Comparison of ENCODE assay signal across 38 cellular contexts in genomic region chr6:147911686-147912085, GRCh38.
"Had no signal": no experiment of that assay in that cellular context is flagged by ENCODE, and none has a peak within 500 bp of the region (broad histone marks: within the 10 kb centered on the region; RNA-seq: fewer than 3 reads in every experiment).

No MANE protein-coding gene starts in this region.

- H3K9me3 ChIP-seq: adrenal gland, ascending aorta, breast epithelium, colonic mucosa, gastrocnemius medialis had no signal

- H3K27me3 ChIP-seq: adrenal gland, ascending aorta, breast epithelium, cardiac muscle cell, colonic mucosa, dorsolateral prefrontal cortex, foreskin keratinocyte, gastrocnemius medialis had no signal

- H3K4me3 ChIP-seq: adrenal gland, ascending aorta, breast epithelium, cardiac muscle cell, colonic mucosa, dorsolateral prefrontal cortex, gastrocnemius medialis had no signal

- ATAC-seq: activated CD4-positive, CD25-positive, alpha-beta regulatory T cell treated with anti-CD3 and anti-CD28 coated beads, Interleukin-2, amount 50 U/mL, for 24 hours; activated CD8-positive, alpha-beta memory T cell treated with anti-CD3 and anti-CD28 coated beads, Interleukin-2, amount 10 ng/mL, durations not matched to agents 7 days and 5 days; activated CD8-positive, alpha-beta T cell treated with anti-CD3 and anti-CD28 coated beads, Interleukin-2, amount 10 ng/mL, durations not matched to agents 7 days and 5 days; activated naive CD8-positive, alpha-beta T cell treated with anti-CD3 and anti-CD28 coated beads, Interleukin-2, amount 50 U/mL, for 24 hours; esophagus mucosa; foreskin keratinocyte; gastrocnemius medialis; T-helper 17 cell had no signal

- H3K4me3 Mint-ChIP-seq: activated B cell treated with CpG ODN at 0.5 μM for 24 hours; activated CD4-positive, alpha-beta memory T cell treated with anti-CD3 and anti-CD28 coated beads for 36 hours; activated CD8-positive, alpha-beta memory T cell treated with anti-CD3 and anti-CD28 coated beads, Interleukin-2, amount 10 ng/mL, durations not matched to agents 7 days and 5 days; activated CD8-positive, alpha-beta T cell treated with anti-CD3 and anti-CD28 coated beads, Interleukin-2, amount 10 ng/mL, durations not matched to agents 7 days and 5 days; activated naive CD4-positive, alpha-beta T cell treated with anti-CD3 and anti-CD28 coated beads for 36 hours; activated naive CD4-positive, alpha-beta T cell treated with anti-CD3 and anti-CD28 coated beads, Interleukin-2, amount 50 U/mL, for 24 hours; activated naive CD8-positive, alpha-beta T cell treated with anti-CD3 and anti-CD28 coated beads for 36 hours; activated naive CD8-positive, alpha-beta T cell treated with anti-CD3 and anti-CD28 coated beads, Interleukin-2, amount 50 U/mL, for 24 hours; activated T-helper 1 cell treated with anti-CD3 and anti-CD28 coated beads, Interleukin-12 subunit alpha, Interleukin-12 subunit beta, Interleukin-2, Interleukin-4 antibody, amounts not matched to agents 30 ng/mL and 10 ng/mL and 1 ng/mL, durations not matched to agents 14 hours and 24 hours and 36 hours; brain; dendritic cell treated with granulocyte-macrophage colony-stimulating factor and Interleukin-4, amounts not matched to agents 40 ng/mL and 50 ng/mL, for 4 days; endodermal cell; T-helper 17 cell; T-helper 2 cell treated with Interferon-gamma antibody and Interleukin-4, amounts not matched to agents 5 μg/mL and 100 μg/mL, for 36 hours had no signal

- H3K9me3 Mint-ChIP-seq: activated naive CD4-positive, alpha-beta T cell treated with anti-CD3 and anti-CD28 coated beads for 36 hours; activated naive CD4-positive, alpha-beta T cell treated with anti-CD3 and anti-CD28 coated beads, Interleukin-2, amount 50 U/mL, for 24 hours; activated naive CD8-positive, alpha-beta T cell treated with anti-CD3 and anti-CD28 coated beads for 36 hours; activated naive CD8-positive, alpha-beta T cell treated with anti-CD3 and anti-CD28 coated beads, Interleukin-2, amount 50 U/mL, for 24 hours; activated T-helper 1 cell treated with anti-CD3 and anti-CD28 coated beads, Interleukin-12 subunit alpha, Interleukin-12 subunit beta, Interleukin-2, Interleukin-4 antibody, amounts not matched to agents 30 ng/mL and 10 ng/mL and 1 ng/mL, durations not matched to agents 14 hours and 24 hours and 36 hours; activated T-helper 2 cell treated with anti-CD3 and anti-CD28 coated beads, Interferon-gamma antibody, Interleukin-2, Interleukin-4, amounts not matched to agents 10 μg/mL and 5 μg/mL and 100 μg/mL, durations not matched to agents 14 hours and 24 hours and 36 hours; T-helper 2 cell treated with Interferon-gamma antibody and Interleukin-4, amounts not matched to agents 5 μg/mL and 100 μg/mL, for 36 hours had no signal

- H3K36me3 Mint-ChIP-seq: activated CD4-positive, alpha-beta memory T cell treated with anti-CD3 and anti-CD28 coated beads for 36 hours; activated CD8-positive, alpha-beta memory T cell treated with anti-CD3 and anti-CD28 coated beads, Interleukin-2, amount 10 ng/mL, durations not matched to agents 7 days and 5 days; activated naive CD4-positive, alpha-beta T cell treated with anti-CD3 and anti-CD28 coated beads, Interleukin-2, amount 50 U/mL, for 24 hours; activated naive CD8-positive, alpha-beta T cell treated with anti-CD3 and anti-CD28 coated beads for 36 hours; brain had no signal

- H3K4me1 ChIP-seq: adrenal gland, ascending aorta, breast epithelium, colonic mucosa, foreskin keratinocyte, gastrocnemius medialis had no signal

- H3K27me3 Mint-ChIP-seq: activated B cell treated with CpG ODN at 0.5 μM for 24 hours; activated CD4-positive, alpha-beta memory T cell treated with anti-CD3 and anti-CD28 coated beads for 36 hours; activated CD8-positive, alpha-beta memory T cell treated with anti-CD3 and anti-CD28 coated beads, Interleukin-2, amount 10 ng/mL, durations not matched to agents 7 days and 5 days; activated naive CD4-positive, alpha-beta T cell treated with anti-CD3 and anti-CD28 coated beads, Interleukin-2, amount 50 U/mL, for 24 hours; activated naive CD8-positive, alpha-beta T cell treated with anti-CD3 and anti-CD28 coated beads for 36 hours; activated naive CD8-positive, alpha-beta T cell treated with anti-CD3 and anti-CD28 coated beads, Interleukin-2, amount 50 U/mL, for 24 hours; brain; dendritic cell treated with granulocyte-macrophage colony-stimulating factor and Interleukin-4, amounts not matched to agents 40 ng/mL and 50 ng/mL, for 4 days; T-helper 17 cell had no signal

- H3K27ac ChIP-seq: adrenal gland, ascending aorta, breast epithelium, cardiac muscle cell, colonic mucosa, dorsolateral prefrontal cortex, foreskin keratinocyte, gastrocnemius medialis, WERI-Rb-1 had no signal

- H3K4me1 Mint-ChIP-seq: activated B cell treated with CpG ODN at 0.5 μM for 24 hours; activated CD8-positive, alpha-beta memory T cell treated with anti-CD3 and anti-CD28 coated beads, Interleukin-2, amount 10 ng/mL, durations not matched to agents 7 days and 5 days; activated naive CD4-positive, alpha-beta T cell treated with anti-CD3 and anti-CD28 coated beads, Interleukin-2, amount 50 U/mL, for 24 hours; activated naive CD8-positive, alpha-beta T cell treated with anti-CD3 and anti-CD28 coated beads for 36 hours; activated naive CD8-positive, alpha-beta T cell treated with anti-CD3 and anti-CD28 coated beads, Interleukin-2, amount 50 U/mL, for 24 hours; T-helper 17 cell had no signal

- DNase-seq: activated B cell treated with CpG ODN at 0.5 μM for 24 hours; activated CD4-positive, alpha-beta memory T cell treated with anti-CD3 and anti-CD28 coated beads for 36 hours; activated CD4-positive, alpha-beta T cell treated with anti-CD3 and anti-CD28 coated beads for 48 hours; activated CD8-positive, alpha-beta memory T cell treated with anti-CD3 and anti-CD28 coated beads, Interleukin-2, amount 10 ng/mL, durations not matched to agents 7 days and 5 days; activated CD8-positive, alpha-beta memory T cell treated with anti-CD3 and anti-CD28 coated beads, Interleukin-2, amount 50 U/mL, for 4 hours; activated CD8-positive, alpha-beta T cell treated with anti-CD3 and anti-CD28 coated beads, Interleukin-2, amount 10 ng/mL, durations not matched to agents 7 days and 5 days; activated effector memory CD4-positive, alpha-beta T cell treated with anti-CD3 and anti-CD28 coated beads, Interleukin-2, amount 50 U/mL, for 16 hours; activated naive CD4-positive, alpha-beta T cell treated with anti-CD3 and anti-CD28 coated beads for 36 hours; activated naive CD8-positive, alpha-beta T cell treated with anti-CD3 and anti-CD28 coated beads for 36 hours; activated naive CD8-positive, alpha-beta T cell treated with anti-CD3 and anti-CD28 coated beads, Interleukin-2, amount 50 U/mL, for 24 hours; activated T-cell treated with anti-CD3 and anti-CD28 coated beads, Interleukin-2, amount 50 U/mL, for 1 hour; activated T-cell treated with anti-CD3 and anti-CD28 coated beads, Interleukin-2, amount 50 U/mL, for 48 hours; adrenal gland; amygdala; central memory CD4-positive, alpha-beta T cell; cerebellar nuclear complex; colonic mucosa; dorsolateral prefrontal cortex; effector memory CD4-positive, alpha-beta T cell; endodermal cell; foreskin keratinocyte; gastrocnemius medialis; glutamatergic neuron; T-helper 1 cell; T-helper 17 cell; T1000; WERI-Rb-1 had no signal

- H3K27ac Mint-ChIP-seq: activated B cell treated with CpG ODN at 0.5 μM for 24 hours; activated CD4-positive, alpha-beta memory T cell treated with anti-CD3 and anti-CD28 coated beads for 36 hours; activated CD8-positive, alpha-beta memory T cell treated with anti-CD3 and anti-CD28 coated beads, Interleukin-2, amount 10 ng/mL, durations not matched to agents 7 days and 5 days; activated CD8-positive, alpha-beta T cell treated with anti-CD3 and anti-CD28 coated beads, Interleukin-2, amount 10 ng/mL, durations not matched to agents 7 days and 5 days; activated naive CD4-positive, alpha-beta T cell treated with anti-CD3 and anti-CD28 coated beads for 36 hours; activated naive CD4-positive, alpha-beta T cell treated with anti-CD3 and anti-CD28 coated beads, Interleukin-2, amount 50 U/mL, for 24 hours; activated naive CD8-positive, alpha-beta T cell treated with anti-CD3 and anti-CD28 coated beads for 36 hours; activated naive CD8-positive, alpha-beta T cell treated with anti-CD3 and anti-CD28 coated beads, Interleukin-2, amount 50 U/mL, for 24 hours; activated T-helper 1 cell treated with anti-CD3 and anti-CD28 coated beads, Interleukin-12 subunit alpha, Interleukin-12 subunit beta, Interleukin-2, Interleukin-4 antibody, amounts not matched to agents 30 ng/mL and 10 ng/mL and 1 ng/mL, durations not matched to agents 14 hours and 24 hours and 36 hours; activated T-helper 2 cell treated with anti-CD3 and anti-CD28 coated beads, Interferon-gamma antibody, Interleukin-2, Interleukin-4, amounts not matched to agents 10 μg/mL and 5 μg/mL and 100 μg/mL, durations not matched to agents 14 hours and 24 hours and 36 hours; dendritic cell treated with granulocyte-macrophage colony-stimulating factor and Interleukin-4, amounts not matched to agents 40 ng/mL and 50 ng/mL, for 4 days; endodermal cell; T-helper 17 cell; T-helper 2 cell treated with Interferon-gamma antibody and Interleukin-4, amounts not matched to agents 5 μg/mL and 100 μg/mL, for 36 hours had no signal

- H3K36me3 ChIP-seq: adrenal gland, ascending aorta, breast epithelium, cardiac muscle cell, colonic mucosa, gastrocnemius medialis, WERI-Rb-1 had no signal
